Comparison of ENCODE assay signal across 1 cellular context in the genomic region with DNA sequence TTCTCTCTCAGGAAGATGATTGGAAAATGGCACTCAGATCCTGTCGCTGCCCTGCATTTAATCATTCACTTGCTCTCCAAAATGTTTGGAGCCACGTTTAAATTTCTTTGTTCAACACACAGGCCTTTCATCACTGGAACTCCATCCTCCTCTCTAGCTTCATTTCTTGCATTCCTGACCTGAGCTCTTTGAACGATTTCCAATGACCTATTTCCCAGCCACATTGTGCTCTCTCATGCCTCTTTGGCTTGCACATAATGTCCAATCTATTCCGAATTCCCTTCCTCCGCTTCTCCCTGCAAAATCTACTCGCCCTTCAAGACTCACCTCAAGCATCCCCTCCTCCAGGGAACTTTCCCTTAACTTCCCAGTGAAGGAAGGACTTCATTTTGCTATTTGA.
TF ChIP-seq lines count a peak whose summit lies in the region.

No MANE protein-coding gene starts in this region.

TF ChIP-seq in GM23338, 12 proteins besides CTCF, POLR2A, EP300 and RAD21 (continued from another document):
- TF ChIP-seq, protein P1, sequence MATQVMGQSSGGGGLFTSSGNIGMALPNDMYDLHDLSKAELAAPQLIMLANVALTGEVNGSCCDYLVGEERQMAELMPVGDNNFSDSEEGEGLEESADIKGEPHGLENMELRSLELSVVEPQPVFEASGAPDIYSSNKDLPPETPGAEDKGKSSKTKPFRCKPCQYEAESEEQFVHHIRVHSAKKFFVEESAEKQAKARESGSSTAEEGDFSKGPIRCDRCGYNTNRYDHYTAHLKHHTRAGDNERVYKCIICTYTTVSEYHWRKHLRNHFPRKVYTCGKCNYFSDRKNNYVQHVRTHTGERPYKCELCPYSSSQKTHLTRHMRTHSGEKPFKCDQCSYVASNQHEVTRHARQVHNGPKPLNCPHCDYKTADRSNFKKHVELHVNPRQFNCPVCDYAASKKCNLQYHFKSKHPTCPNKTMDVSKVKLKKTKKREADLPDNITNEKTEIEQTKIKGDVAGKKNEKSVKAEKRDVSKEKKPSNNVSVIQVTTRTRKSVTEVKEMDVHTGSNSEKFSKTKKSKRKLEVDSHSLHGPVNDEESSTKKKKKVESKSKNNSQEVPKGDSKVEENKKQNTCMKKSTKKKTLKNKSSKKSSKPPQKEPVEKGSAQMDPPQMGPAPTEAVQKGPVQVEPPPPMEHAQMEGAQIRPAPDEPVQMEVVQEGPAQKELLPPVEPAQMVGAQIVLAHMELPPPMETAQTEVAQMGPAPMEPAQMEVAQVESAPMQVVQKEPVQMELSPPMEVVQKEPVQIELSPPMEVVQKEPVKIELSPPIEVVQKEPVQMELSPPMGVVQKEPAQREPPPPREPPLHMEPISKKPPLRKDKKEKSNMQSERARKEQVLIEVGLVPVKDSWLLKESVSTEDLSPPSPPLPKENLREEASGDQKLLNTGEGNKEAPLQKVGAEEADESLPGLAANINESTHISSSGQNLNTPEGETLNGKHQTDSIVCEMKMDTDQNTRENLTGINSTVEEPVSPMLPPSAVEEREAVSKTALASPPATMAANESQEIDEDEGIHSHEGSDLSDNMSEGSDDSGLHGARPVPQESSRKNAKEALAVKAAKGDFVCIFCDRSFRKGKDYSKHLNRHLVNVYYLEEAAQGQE (IDR thresholded peaks at IDR 0.05; ENCODE audit: unreplicated experiment), result no peak
- TF ChIP-seq JUNB (IDR thresholded peaks at IDR 0.05; ENCODE audit: unreplicated experiment) (no peak), ZNF331 (CRISPR knock-in tag; IDR thresholded peaks at IDR 0.05; ENCODE audit: low read depth) (no peak), EZH2phosphoT487 (IDR thresholded peaks at IDR 0.05; ENCODE audit: unreplicated experiment) (no peak), STAT1 (IDR thresholded peaks at IDR 0.05; ENCODE audit: unreplicated experiment) (no peak), POLR2AphosphoS5 (IDR thresholded peaks at IDR 0.05; ENCODE audit: low read depth) (no peak), EZH2 (IDR thresholded peaks at IDR 0.05; ENCODE audit: low read depth, unreplicated experiment) (no peak), CREB1 (CRISPR knock-in tag; IDR thresholded peaks at IDR 0.05; ENCODE audit: low read depth) (no peak)
- TF ChIP-seq, protein P2, sequence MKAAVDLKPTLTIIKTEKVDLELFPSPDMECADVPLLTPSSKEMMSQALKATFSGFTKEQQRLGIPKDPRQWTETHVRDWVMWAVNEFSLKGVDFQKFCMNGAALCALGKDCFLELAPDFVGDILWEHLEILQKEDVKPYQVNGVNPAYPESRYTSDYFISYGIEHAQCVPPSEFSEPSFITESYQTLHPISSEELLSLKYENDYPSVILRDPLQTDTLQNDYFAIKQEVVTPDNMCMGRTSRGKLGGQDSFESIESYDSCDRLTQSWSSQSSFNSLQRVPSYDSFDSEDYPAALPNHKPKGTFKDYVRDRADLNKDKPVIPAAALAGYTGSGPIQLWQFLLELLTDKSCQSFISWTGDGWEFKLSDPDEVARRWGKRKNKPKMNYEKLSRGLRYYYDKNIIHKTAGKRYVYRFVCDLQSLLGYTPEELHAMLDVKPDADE (IDR thresholded peaks at IDR 0.05), result no peak
- TF ChIP-seq, protein P3, sequence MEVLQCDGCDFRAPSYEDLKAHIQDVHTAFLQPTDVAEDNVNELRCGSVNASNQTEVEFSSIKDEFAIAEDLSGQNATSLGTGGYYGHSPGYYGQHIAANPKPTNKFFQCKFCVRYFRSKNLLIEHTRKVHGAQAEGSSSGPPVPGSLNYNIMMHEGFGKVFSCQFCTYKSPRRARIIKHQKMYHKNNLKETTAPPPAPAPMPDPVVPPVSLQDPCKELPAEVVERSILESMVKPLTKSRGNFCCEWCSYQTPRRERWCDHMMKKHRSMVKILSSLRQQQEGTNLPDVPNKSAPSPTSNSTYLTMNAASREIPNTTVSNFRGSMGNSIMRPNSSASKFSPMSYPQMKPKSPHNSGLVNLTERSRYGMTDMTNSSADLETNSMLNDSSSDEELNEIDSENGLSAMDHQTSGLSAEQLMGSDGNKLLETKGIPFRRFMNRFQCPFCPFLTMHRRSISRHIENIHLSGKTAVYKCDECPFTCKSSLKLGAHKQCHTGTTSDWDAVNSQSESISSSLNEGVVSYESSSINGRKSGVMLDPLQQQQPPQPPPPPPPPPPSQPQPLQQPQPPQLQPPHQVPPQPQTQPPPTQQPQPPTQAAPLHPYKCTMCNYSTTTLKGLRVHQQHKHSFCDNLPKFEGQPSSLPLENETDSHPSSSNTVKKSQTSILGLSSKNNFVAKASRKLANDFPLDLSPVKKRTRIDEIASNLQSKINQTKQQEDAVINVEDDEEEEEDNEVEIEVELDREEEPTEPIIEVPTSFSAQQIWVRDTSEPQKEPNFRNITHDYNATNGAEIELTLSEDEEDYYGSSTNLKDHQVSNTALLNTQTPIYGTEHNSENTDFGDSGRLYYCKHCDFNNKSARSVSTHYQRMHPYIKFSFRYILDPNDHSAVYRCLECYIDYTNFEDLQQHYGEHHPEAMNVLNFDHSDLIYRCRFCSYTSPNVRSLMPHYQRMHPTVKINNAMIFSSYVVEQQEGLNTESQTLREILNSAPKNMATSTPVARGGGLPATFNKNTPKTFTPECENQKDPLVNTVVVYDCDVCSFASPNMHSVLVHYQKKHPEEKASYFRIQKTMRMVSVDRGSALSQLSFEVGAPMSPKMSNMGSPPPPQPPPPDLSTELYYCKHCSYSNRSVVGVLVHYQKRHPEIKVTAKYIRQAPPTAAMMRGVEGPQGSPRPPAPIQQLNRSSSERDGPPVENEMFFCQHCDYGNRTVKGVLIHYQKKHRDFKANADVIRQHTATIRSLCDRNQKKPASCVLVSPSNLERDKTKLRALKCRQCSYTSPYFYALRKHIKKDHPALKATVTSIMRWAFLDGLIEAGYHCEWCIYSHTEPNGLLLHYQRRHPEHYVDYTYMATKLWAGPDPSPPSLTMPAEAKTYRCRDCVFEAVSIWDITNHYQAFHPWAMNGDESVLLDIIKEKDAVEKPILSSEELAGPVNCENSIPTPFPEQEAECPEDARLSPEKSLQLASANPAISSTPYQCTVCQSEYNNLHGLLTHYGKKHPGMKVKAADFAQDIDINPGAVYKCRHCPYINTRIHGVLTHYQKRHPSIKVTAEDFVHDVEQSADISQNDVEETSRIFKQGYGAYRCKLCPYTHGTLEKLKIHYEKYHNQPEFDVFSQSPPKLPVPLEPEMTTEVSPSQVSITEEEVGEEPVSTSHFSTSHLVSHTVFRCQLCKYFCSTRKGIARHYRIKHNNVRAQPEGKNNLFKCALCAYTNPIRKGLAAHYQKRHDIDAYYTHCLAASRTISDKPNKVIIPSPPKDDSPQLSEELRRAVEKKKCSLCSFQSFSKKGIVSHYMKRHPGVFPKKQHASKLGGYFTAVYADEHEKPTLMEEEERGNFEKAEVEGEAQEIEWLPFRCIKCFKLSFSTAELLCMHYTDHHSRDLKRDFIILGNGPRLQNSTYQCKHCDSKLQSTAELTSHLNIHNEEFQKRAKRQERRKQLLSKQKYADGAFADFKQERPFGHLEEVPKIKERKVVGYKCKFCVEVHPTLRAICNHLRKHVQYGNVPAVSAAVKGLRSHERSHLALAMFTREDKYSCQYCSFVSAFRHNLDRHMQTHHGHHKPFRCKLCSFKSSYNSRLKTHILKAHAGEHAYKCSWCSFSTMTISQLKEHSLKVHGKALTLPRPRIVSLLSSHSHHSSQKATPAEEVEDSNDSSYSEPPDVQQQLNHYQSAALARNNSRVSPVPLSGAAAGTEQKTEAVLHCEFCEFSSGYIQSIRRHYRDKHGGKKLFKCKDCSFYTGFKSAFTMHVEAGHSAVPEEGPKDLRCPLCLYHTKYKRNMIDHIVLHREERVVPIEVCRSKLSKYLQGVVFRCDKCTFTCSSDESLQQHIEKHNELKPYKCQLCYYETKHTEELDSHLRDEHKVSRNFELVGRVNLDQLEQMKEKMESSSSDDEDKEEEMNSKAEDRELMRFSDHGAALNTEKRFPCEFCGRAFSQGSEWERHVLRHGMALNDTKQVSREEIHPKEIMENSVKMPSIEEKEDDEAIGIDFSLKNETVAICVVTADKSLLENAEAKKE (CRISPR knock-in tag; IDR thresholded peaks at IDR 0.05), result no peak
